13 cellular contexts compared by ENCODE assay signal in the genomic region with DNA sequence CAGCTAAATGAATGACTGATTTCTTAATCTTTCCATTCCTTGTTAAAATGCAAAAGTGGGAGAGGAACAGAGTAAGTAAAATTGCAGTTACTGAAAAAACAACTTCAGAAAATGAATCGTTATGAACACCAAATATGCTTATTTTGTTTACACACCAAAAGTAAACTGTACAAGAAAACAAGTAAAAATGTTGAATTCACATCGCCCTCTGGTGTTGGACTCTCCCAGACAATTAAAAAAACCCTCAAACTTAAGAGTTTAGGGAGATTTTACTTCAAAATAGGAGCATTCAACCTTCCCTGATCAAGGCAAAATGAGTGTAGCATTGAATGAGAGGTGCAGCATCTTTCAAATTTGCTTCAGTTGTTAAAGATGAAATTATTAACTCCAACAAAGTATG. TPM values are rescaled to one million over a fixed set of nuclear protein-coding genes. Genes with fewer than 3 reads are reported as not detected.
DNase-seq lines count a peak whose midpoint lies in the region; ATAC-seq, FAIRE-seq and TF ChIP-seq lines count a peak whose summit lies in the region.
"Had no signal": no experiment of that assay in that cellular context is flagged by ENCODE, and none has a peak within 500 bp of the region (broad histone marks: within the 10 kb centered on the region; RNA-seq: fewer than 3 reads in every experiment).

No MANE protein-coding gene starts in this region.

- ATAC-seq in HepG2: no peak
- no peak for ATAC-seq in GM19328 (IDR thresholded peaks at IDR 0.05; ENCODE audit: unreplicated experiment)
- no peak for ATAC-seq in GM21717 (IDR thresholded peaks at IDR 0.05; ENCODE audit: unreplicated experiment)
- ATAC-seq: activated CD4-positive, alpha-beta T cell treated with anti-CD3 and anti-CD28 coated beads for 36 hours; Right ventricle myocardium inferior had no signal

- no peak for TF ChIP-seq CTCF in HepG2 (CRISPR knock-in tag; IDR thresholded peaks at IDR 0.05)

- H3K36me3 ChIP-seq in Karpas-422 (ENCODE audit: insufficient read depth, low read length) (no peaks in the 10 kb centered on the region), HepG2 (replicated peaks in 1 of 2; ENCODE audit: control insufficient read depth in 1 of 2, insufficient read depth in 2 of 2, low read length in 2 of 2) (no peaks in the 10 kb centered on the region)

- intact Hi-C loops in HepG2 (cut with micrococcal nuclease; ENCODE audit: unreplicated experiment): loop anchor here (10.0 kb wide), 2 partner anchors 438 to 918 kb away; no protein-coding TSS in a partner anchor

- no peaks in the 10 kb centered on the region for H3K9me2 ChIP-seq in Karpas-422 (replicated peaks; ENCODE audit: insufficient read depth, low read length)

- no peaks in the 10 kb centered on the region for H3K79me2 ChIP-seq in Karpas-422 (ENCODE audit: low read length)
- no peaks in the 10 kb centered on the region for H3K79me2 ChIP-seq in HepG2 (ENCODE audit: insufficient read depth, low read length)

- in situ Hi-C loops in HepG2 (cut with HindIII; ENCODE audit: extremely low pct_ligation_motif_present, low pct_unique_long_range_greater_than_20kb): no loop called here

- no peaks in the 10 kb centered on the region for H3K9me3 ChIP-seq in Karpas-422 (ENCODE audit: low read length)
- no peaks in the 10 kb centered on the region for H3K9me3 ChIP-seq in HepG2 (ENCODE audit: low read length)

- FAIRE-seq in HepG2 (lab: Jason Lieb, UNC): no peak

- POLR2A ChIA-PET in HepG2 (lab: Yijun Ruan, JAX): no interaction called here

- DNase-seq in COR-L47 (lab: John Stamatoyannopoulos, UW) (peak; percentile 16), Karpas-422 (peak; percentile 49), amniotic epithelial cell (ENCODE audit: low read depth) (peak; percentile 9), HepG2 (ENCODE audit: low spot score) (no peak), GM19240 (ENCODE audit: insufficient read length, low spot score) (no peak)
- no peak for DNase-seq in stimulated activated CD4-positive, alpha-beta T cell treated with anti-CD3 and anti-CD28 coated beads, Interleukin-1b, Interleukin-23, amount 100 ng/mL, for 48 hours
- DNase-seq: activated CD4-positive, alpha-beta T cell treated with anti-CD3 and anti-CD28 coated beads for 36 hours; activated naive CD8-positive, alpha-beta T cell treated with anti-CD3 and anti-CD28 coated beads, Interleukin-2, amount 10 ng/mL, durations not matched to agents 7 days and 5 days; foreskin melanocyte; stimulated activated CD4-positive, alpha-beta T cell treated with anti-CD3 and anti-CD28 coated beads, Interleukin-12 subunit alpha, Interleukin-12 subunit beta, amount 100 ng/mL, for 4 hours had no signal

- TF ChIP-seq EP300 in HepG2 (IDR thresholded peaks at IDR 0.05; ENCODE audit: low read depth in 2 of 2, low read length in 2 of 2) (no peak), HepG2 (CRISPR knock-in tag; IDR thresholded peaks at IDR 0.05; ENCODE audit: borderline replicate concordance) (no peak)

- H4K20me1 ChIP-seq in Karpas-422 (ENCODE audit: insufficient read depth, low read depth, low read length): no peaks in the 10 kb centered on the region
- H4K20me1 ChIP-seq in HepG2 (ENCODE audit: insufficient read depth, low read length): no peaks in the 10 kb centered on the region

- CTCF ChIA-PET in HepG2 (lab: Yijun Ruan, JAX; ENCODE audit: low intra/inter-chr PET ratio, low total read pairs): no interaction called here

- no TSS peak for BruUV-seq in HepG2 (replicated peaks; lab: Mats Ljungman, UMichigan)

- no peak for TF ChIP-seq POLR2A in HepG2 (IDR thresholded peaks at IDR 0.05; ENCODE audit: insufficient read depth in 1 of 2, low read depth in 2 of 2, low read length in 2 of 2)

- no peak for TF ChIP-seq RAD21 in HepG2 (CRISPR knock-in tag; IDR thresholded peaks at IDR 0.05)

- H2AFZ ChIP-seq in Karpas-422 (ENCODE audit: low read length) (no peak overlapping the region), HepG2 (ENCODE audit: low read length) (no peak overlapping the region)

- no peak overlapping the region for H3K9ac ChIP-seq in Karpas-422 (ENCODE audit: low read length)
- no peak overlapping the region for H3K9ac ChIP-seq in HepG2 (ENCODE audit: insufficient read depth, low read depth, low read length)

- H3K4me1 ChIP-seq in Karpas-422 (ENCODE audit: low read length): no peaks in the 10 kb centered on the region
- H3K4me1 ChIP-seq in HepG2 (ENCODE audit: insufficient read depth, low read length): no peaks in the 10 kb centered on the region

- H3K27me3 ChIP-seq in Karpas-422 (ENCODE audit: low read length) (no peaks in the 10 kb centered on the region), HepG2 (ENCODE audit: control insufficient read depth in 1 of 2, insufficient read depth in 2 of 2, low read length in 2 of 2) (no peaks in the 10 kb centered on the region; a peak in 1 of 5 replicates)

- H3K4me2 ChIP-seq in Karpas-422 (ENCODE audit: low read depth, low read length, poor library complexity, severe bottlenecking): no peak overlapping the region
- no peak overlapping the region for H3K4me2 ChIP-seq in HepG2 (ENCODE audit: low read depth, low read length)

- no peak overlapping the region for H3K27ac ChIP-seq in Karpas-422 (ENCODE audit: low read length)
- no peak overlapping the region for H3K27ac ChIP-seq in HepG2 (ENCODE audit: extremely low read length, insufficient read depth, low read length)

- WGBS in HepG2 (ENCODE audit: low lambda C conversion rate): 3% methylated on average over 2 of the region's 2 CpGs

- H3K4me3 ChIP-seq in Karpas-422 (ENCODE audit: low read length): no peak overlapping the region
- no peak overlapping the region for H3K4me3 ChIP-seq in HepG2 (replicated peaks in 1 of 3; ENCODE audit: insufficient read depth in 1 of 3, low read depth in 2 of 3, low read length in 3 of 3)

TF ChIP-seq in HepG2, 621 proteins besides CTCF, POLR2A, EP300 and RAD21:
- TF ChIP-seq ZNF891 (CRISPR knock-in tag; IDR thresholded peaks at IDR 0.05): no peak
- TF ChIP-seq STAG1 (CRISPR knock-in tag; IDR thresholded peaks at IDR 0.05): peak; percentile 17; the same call in 1 of the 2 replicates

RNA-seq across cellular contexts. Expression of gene ESRRG, which starts 19.4 kb away (rescaled TPM):
- total RNA-seq in Karpas-422 (2014; rRNA removed; shearing (Covaris generic); ENCODE audit: low replicate concordance): 0.15 TPM in 1 of 2 replicates, not detected in the other
- total RNA-seq in HepG2 (2016; rRNA removed; fragmentation: Illumina TruSeq; extraction: Trizol): not detected in 2 replicates
- total RNA-seq in HepG2 (2016; cell fraction: cytosol; rRNA removed; fragmentation: Illumina TruSeq; extraction: Trizol; ENCODE audit: low read depth): not detected in 2 replicates
- not detected in 2 replicates for total RNA-seq in HepG2 (2016; cell fraction: insoluble cytoplasmic fraction; rRNA removed; fragmentation: Illumina TruSeq; extraction: Trizol)
- total RNA-seq in HepG2 (2016; cell fraction: membrane; rRNA removed; fragmentation: Illumina TruSeq; extraction: Trizol): not detected in 2 replicates
- total RNA-seq in HepG2 (2016; cell fraction: nucleus; rRNA removed; fragmentation: Illumina TruSeq; extraction: Trizol): not detected in 2 replicates
- polyA plus RNA-seq in HepG2 (2011; rRNA removed): not detected in 2 replicates
- not detected in 2 replicates for polyA plus RNA-seq in HepG2 (2011; cell fraction: cytosol; rRNA removed)
- not detected in 2 replicates for polyA plus RNA-seq in HepG2 (2011; cell fraction: nucleus; rRNA removed)
- polyA plus RNA-seq in HepG2 (2012): not detected in 2 replicates
- polyA plus RNA-seq in HepG2 (2016; cell fraction: cytosol; fragmentation: Illumina TruSeq; extraction: Trizol; ENCODE audit: low read depth): not detected in 2 replicates
- not detected in 2 replicates for polyA plus RNA-seq in HepG2 (2016; cell fraction: insoluble cytoplasmic fraction; fragmentation: Illumina TruSeq; extraction: Trizol; ENCODE audit: low read depth)
- polyA plus RNA-seq in HepG2 (2016; cell fraction: membrane; fragmentation: Illumina TruSeq; extraction: Trizol; ENCODE audit: low read depth): not detected in 2 replicates
- polyA plus RNA-seq in HepG2 (2016; cell fraction: nucleus; fragmentation: Illumina TruSeq; extraction: Trizol; ENCODE audit: insufficient read depth, low read depth): not detected in 2 replicates
- 0.65 TPM in 1 of 2 replicates, not detected in the other for polyA minus RNA-seq in HepG2 (2011; rRNA and poly(A)+ RNA removed; ENCODE audit: low replicate concordance)
- polyA minus RNA-seq in HepG2 (2011; cell fraction: cytosol; rRNA and poly(A)+ RNA removed): not detected in 2 replicates
- not detected in 2 replicates for polyA minus RNA-seq in HepG2 (2011; cell fraction: nucleus; rRNA and poly(A)+ RNA removed)
- total RNA-seq: activated CD4-positive, alpha-beta T cell treated with anti-CD3 and anti-CD28 coated beads for 36 hours; activated naive CD8-positive, alpha-beta T cell treated with anti-CD3 and anti-CD28 coated beads, Interleukin-2, amount 10 ng/mL, durations not matched to agents 7 days and 5 days had no signal

Comparison
In these comparisons a context has a peak if more than half of its experiments do, and no peak if none do; other contexts are left out.
1. DNase-seq: peak in COR-L47 (single experiment), Karpas-422 (single experiment) and amniotic epithelial cell (single experiment); none in HepG2 (single experiment), stimulated activated CD4-positive, alpha-beta T cell treated with anti-CD3 and anti-CD28 coated beads, Interleukin-1b, Interleukin-23, amount 100 ng/mL, for 48 hours (single experiment) and GM19240 (single experiment).